ENCODE assay signal across 8 cellular contexts in genomic region chr19:47610546-47610894, GRCh38. TPM values are rescaled to one million over a fixed set of nuclear protein-coding genes. Genes with fewer than 3 reads are reported as not detected.
DNase-seq lines count a peak whose midpoint lies in the region; ATAC-seq and TF ChIP-seq lines count a peak whose summit lies in the region.

No MANE protein-coding gene starts in this region.

- peak overlapping the region; percentile 57 for H3K4me3 Mint-ChIP-seq in activated naive CD4-positive, alpha-beta T cell treated with anti-CD3 and anti-CD28 coated beads, Interleukin-2, amount 50 U/mL, for 24 hours
- H3K4me3 Mint-ChIP-seq in brain (peak overlapping the region; percentile 83 to 97 (median 84)), memory B cell (peak overlapping the region; percentile 82), type B pancreatic cell (peak overlapping the region; percentile 87)

- H3K27ac Mint-ChIP-seq in activated naive CD4-positive, alpha-beta T cell treated with anti-CD3 and anti-CD28 coated beads, Interleukin-2, amount 50 U/mL, for 24 hours: peak overlapping the region; percentile 78
- H3K27ac Mint-ChIP-seq in brain (peak overlapping the region; percentile 74 to 98 (median 90)), memory B cell (peak overlapping the region; percentile 60), type B pancreatic cell (peak overlapping the region; percentile 88)

- no peaks in the 10 kb centered on the region for H3K9me3 Mint-ChIP-seq in activated naive CD4-positive, alpha-beta T cell treated with anti-CD3 and anti-CD28 coated beads, Interleukin-2, amount 50 U/mL, for 24 hours
- peaks cover 0 to 4% (median 0%) of the 10 kb centered on the region in 5 experiments for H3K9me3 Mint-ChIP-seq in brain
- H3K9me3 Mint-ChIP-seq in memory B cell: peaks cover 2% of the 10 kb centered on the region
- H3K9me3 Mint-ChIP-seq in type B pancreatic cell: no peaks in the 10 kb centered on the region

- H3K27me3 Mint-ChIP-seq in activated naive CD4-positive, alpha-beta T cell treated with anti-CD3 and anti-CD28 coated beads, Interleukin-2, amount 50 U/mL, for 24 hours: no peaks in the 10 kb centered on the region
- H3K27me3 Mint-ChIP-seq in brain (no peaks in the 10 kb centered on the region), memory B cell (no peaks in the 10 kb centered on the region), type B pancreatic cell (no peaks in the 10 kb centered on the region)

- no peak for ATAC-seq in memory B cell (ENCODE audit: low read depth)
- ATAC-seq in GM21528 (IDR thresholded peaks at IDR 0.05; ENCODE audit: low FRiP score, unreplicated experiment): no peak
- ATAC-seq in HG02623 (IDR thresholded peaks at IDR 0.05; ENCODE audit: unreplicated experiment): no peak

- peaks cover 39% of the 10 kb centered on the region for H3K4me1 Mint-ChIP-seq in activated naive CD4-positive, alpha-beta T cell treated with anti-CD3 and anti-CD28 coated beads, Interleukin-2, amount 50 U/mL, for 24 hours
- H3K4me1 Mint-ChIP-seq in brain (peaks cover 48% of the 10 kb centered on the region), memory B cell (peaks cover 33% of the 10 kb centered on the region), type B pancreatic cell (ENCODE audit: unreplicated experiment) (peaks cover 34% of the 10 kb centered on the region)

- DNase-seq in activated naive CD4-positive, alpha-beta T cell treated with Interleukin-2 at 50 U/mL for 16 hours: no peak
- no peak for DNase-seq in memory B cell (ENCODE audit: low spot score in 2 of 2)
- no peak for DNase-seq in type B pancreatic cell (ENCODE audit: extremely low spot score, unreplicated experiment)
- no peak for DNase-seq in RKO (ENCODE audit: low spot score)

- peaks cover 2% of the 10 kb centered on the region for H3K36me3 Mint-ChIP-seq in activated naive CD4-positive, alpha-beta T cell treated with anti-CD3 and anti-CD28 coated beads, Interleukin-2, amount 50 U/mL, for 24 hours
- H3K36me3 Mint-ChIP-seq in brain: peaks cover 15% of the 10 kb centered on the region
- H3K36me3 Mint-ChIP-seq in memory B cell: peaks cover 7% of the 10 kb centered on the region
- peaks cover 6% of the 10 kb centered on the region for H3K36me3 Mint-ChIP-seq in type B pancreatic cell

- TF ChIP-seq CTCF in brain (conservative IDR thresholded peaks at IDR 0.05): no peak
- no peak for TF ChIP-seq CTCF in type B pancreatic cell (conservative IDR thresholded peaks at IDR 0.05)

RNA-seq across cellular contexts. Expression of gene BICRA, which starts 1.6 kb away (rescaled TPM):
- polyA plus RNA-seq in brain (ENCODE audit: insufficient read depth, low read depth, low replicate concordance): 15.7 TPM
- 22.9 and 23.5 TPM in 2 replicates for total RNA-seq in type B pancreatic cell (ENCODE audit: low replicate concordance)

RNA-seq across cellular contexts. Expression of gene ZNF541, which starts 37.6 kb away (rescaled TPM):
- polyA plus RNA-seq in brain (ENCODE audit: insufficient read depth, low read depth, low replicate concordance): 0.08 TPM
- not detected in 2 replicates for total RNA-seq in type B pancreatic cell (ENCODE audit: low replicate concordance)
